ENCODE assay signal across 19 cellular contexts in genomic region chr11:102806296-102806695, GRCh38. TPM values are rescaled to one million over a fixed set of nuclear protein-coding genes. Genes with fewer than 3 reads are reported as not detected.
DNase-seq lines count a peak whose midpoint lies in the region; ATAC-seq and TF ChIP-seq lines count a peak whose summit lies in the region.
"Had no signal": no experiment of that assay in that cellular context is flagged by ENCODE, and none has a peak within 500 bp of the region (broad histone marks: within the 10 kb centered on the region; RNA-seq: fewer than 3 reads in every experiment).

No MANE protein-coding gene starts in this region.

- H3K9me3 Mint-ChIP-seq in effector memory CD8-positive, alpha-beta T cell, result peaks cover 0 to 3% of the 10 kb centered on the region in 2 donors
- H3K9me3 Mint-ChIP-seq: CD4-positive, alpha-beta T cell had no signal

- no CpG with 5 or more reads among the region's 3 CpGs for WGBS in mesendoderm (ENCODE audit: extremely low coverage, insufficient coverage, low lambda C conversion rate)

- no peak overlapping the region for H3K27ac Mint-ChIP-seq in effector memory CD8-positive, alpha-beta T cell
- H3K27ac Mint-ChIP-seq: CD4-positive, alpha-beta T cell had no signal

- ATAC-seq in GM21381 (IDR thresholded peaks at IDR 0.05; ENCODE audit: unreplicated experiment), result no peak
- no peak for ATAC-seq in effector memory CD8-positive, alpha-beta T cell (replicated peaks)
- ATAC-seq: Panc1 had no signal

- TF ChIP-seq CTCF in BJ (IDR thresholded peaks at IDR 0.05; ENCODE audit: insufficient read depth, low read depth, low read length), result no peak
- TF ChIP-seq CTCF in choroid plexus epithelial cell (conservative IDR thresholded peaks at IDR 0.05; ENCODE audit: low read depth, low read length), result no peak
- no peak for TF ChIP-seq CTCF in foreskin fibroblast (IDR thresholded peaks at IDR 0.05; ENCODE audit: low read depth, low read length)

- no peak overlapping the region for H3K27ac ChIP-seq in mesendoderm (ENCODE audit: low read depth, low read length)
- H3K27ac ChIP-seq: KMS-11 had no signal

- POLR2A ChIA-PET in BJ (lab: Charles Lee), result no interaction called here

- no peaks in the 10 kb centered on the region for H3K36me3 Mint-ChIP-seq in effector memory CD8-positive, alpha-beta T cell (ENCODE audit: insufficient read depth)

- H3K79me1 ChIP-seq in mesendoderm (ENCODE audit: low read length), result no peaks in the 10 kb centered on the region

- no peak overlapping the region for H3K4ac ChIP-seq in mesendoderm (ENCODE audit: low read depth, low read length)

- H2BK15ac ChIP-seq in mesendoderm (replicated peaks; ENCODE audit: low read depth), result no peak overlapping the region

- H2BK120ac ChIP-seq in mesendoderm (ENCODE audit: low read depth, low read length), result no peak overlapping the region

- H3K18ac ChIP-seq in mesendoderm (ENCODE audit: low read length), result no peak overlapping the region

- H3K4me1 ChIP-seq in mesendoderm (ENCODE audit: control insufficient read depth, low read depth, low read length), result no peaks in the 10 kb centered on the region

- peaks cover 21 to 22% of the 10 kb centered on the region in 2 donors for H3K27me3 Mint-ChIP-seq in effector memory CD8-positive, alpha-beta T cell

- DNase-seq in BJ (ENCODE audit: low read depth) (peak; percentile 22), RPMI7951 (ENCODE audit: low read depth) (peak; percentile 19), choroid plexus epithelial cell (ENCODE audit: low read depth) (peak; percentile 56), mesendoderm (peak; percentile 79), epidermal melanocyte (ENCODE audit: insufficient read length, low spot score) (no peak), foreskin fibroblast (no peak)
- no peak for DNase-seq in effector memory CD8-positive, alpha-beta T cell
- DNase-seq: Calu3; CD4-positive, alpha-beta T cell; DMS79; MG63; NCI-H1092 treated with DMSO at 0.1 percent for 48 hours; NCI-H187; NCI-H446; NCI-H748 treated with DMSO at 0.1 percent for 48 hours; Right ventricle myocardium superior had no signal

- no peaks in the 10 kb centered on the region for H3K36me3 ChIP-seq in BJ (ENCODE audit: control insufficient read depth, insufficient read depth, low read length)
- H3K36me3 ChIP-seq in mesendoderm (ENCODE audit: control insufficient read depth, insufficient read depth, low read length), result no peaks in the 10 kb centered on the region
- H3K36me3 ChIP-seq: MG63 had no signal

- H2AK5ac ChIP-seq in mesendoderm (ENCODE audit: low read length), result no peak overlapping the region

- no peak overlapping the region for H3K4me3 Mint-ChIP-seq in effector memory CD8-positive, alpha-beta T cell
- H3K4me3 Mint-ChIP-seq: CD4-positive, alpha-beta T cell had no signal

- no peak overlapping the region for H3K9ac ChIP-seq in mesendoderm (ENCODE audit: low read length)
- H3K9ac ChIP-seq: KMS-11 had no signal

- no peak overlapping the region for H2BK5ac ChIP-seq in mesendoderm (ENCODE audit: low read length)

- H4K8ac ChIP-seq in mesendoderm (ENCODE audit: low read depth, low read length), result no peak overlapping the region

- H3K23ac ChIP-seq in mesendoderm (ENCODE audit: low read length), result no peak overlapping the region

- H3K27me3 ChIP-seq in BJ (ENCODE audit: control insufficient read depth, insufficient read depth, low read length) (no peaks in the 10 kb centered on the region), mesendoderm (ENCODE audit: insufficient read depth, low read length, poor library complexity) (no peaks in the 10 kb centered on the region)
- H3K27me3 ChIP-seq: MG63 had no signal

- CTCF ChIA-PET in BJ (lab: Yijun Ruan, JAX), result interaction anchor here (0.9 to 1.2 kb wide), 2 partner anchors 23 to 73 kb away, joined by 4 read pairs; no protein-coding TSS in a partner anchor

- no peak overlapping the region for H3K4me2 ChIP-seq in mesendoderm (ENCODE audit: low read length)
- H3K4me2 ChIP-seq: KMS-11 had no signal

- H3K4me1 Mint-ChIP-seq in effector memory CD8-positive, alpha-beta T cell (ENCODE audit: low read depth in 2 of 2), result no peaks in the 10 kb centered on the region

- H4K5ac ChIP-seq in mesendoderm (ENCODE audit: low read length), result no peak overlapping the region

- H3K79me2 ChIP-seq in mesendoderm (ENCODE audit: control insufficient read depth, insufficient read depth, low read length), result no peaks in the 10 kb centered on the region

- H3K4me3 ChIP-seq in BJ (ENCODE audit: low read depth, low read length) (no peak overlapping the region), choroid plexus epithelial cell (ENCODE audit: low read depth, low read length) (no peak overlapping the region), mesendoderm (ENCODE audit: low read length) (no peak overlapping the region), foreskin fibroblast (ENCODE audit: low read depth in 1 of 2, low read length in 2 of 2) (no peak overlapping the region)
- H3K4me3 ChIP-seq: MG63 had no signal

- no peak overlapping the region for H3K56ac ChIP-seq in mesendoderm (ENCODE audit: low read length)

RNA-seq across cellular contexts. Expression of gene MMP1, which starts 8.3 kb away (rescaled TPM):
- polyA plus RNA-seq in BJ (2011; rRNA removed), result 233 and 349 TPM in 2 replicates
- 46.4 and 54.8 TPM in 2 replicates for polyA minus RNA-seq in BJ (2011; rRNA and poly(A)+ RNA removed)
- 21.2 and 25.4 TPM in 2 replicates for total RNA-seq in RPMI7951 (2014; rRNA removed; shearing (Covaris generic))
- polyA plus RNA-seq in mesendoderm (2013, experiment 1 of 2), result not detected
- not detected for polyA plus RNA-seq in mesendoderm (2013, experiment 2 of 2)
- total RNA-seq: CD4-positive, alpha-beta T cell; Right ventricle myocardium superior had no signal

RNA-seq across cellular contexts. Expression of gene MMP10, which starts 25.9 kb away (rescaled TPM):
- polyA plus RNA-seq in BJ (2011; rRNA removed), result 0.16 and 0.29 TPM in 2 replicates
- polyA minus RNA-seq in BJ (2011; rRNA and poly(A)+ RNA removed), result not detected in 2 replicates
- total RNA-seq in RPMI7951 (2014; rRNA removed; shearing (Covaris generic)), result 0.20 and 0.24 TPM in 2 replicates
- polyA plus RNA-seq in mesendoderm (2013, experiment 1 of 2), result 0.45 TPM
- 0.36 TPM for polyA plus RNA-seq in mesendoderm (2013, experiment 2 of 2)
- total RNA-seq: Calu3; CD4-positive, alpha-beta T cell; Right ventricle myocardium superior had no signal

RNA-seq across cellular contexts. Expression of gene MMP3, which starts 37.1 kb away (rescaled TPM):
- polyA plus RNA-seq in BJ (2011; rRNA removed), result 59.4 and 121 TPM in 2 replicates
- polyA minus RNA-seq in BJ (2011; rRNA and poly(A)+ RNA removed), result 11.0 and 16.4 TPM in 2 replicates
- 0.39 and 1.3 TPM in 2 replicates for total RNA-seq in RPMI7951 (2014; rRNA removed; shearing (Covaris generic))
- polyA plus RNA-seq in mesendoderm (2013, experiment 1 of 2), result 0.01 TPM
- not detected for polyA plus RNA-seq in mesendoderm (2013, experiment 2 of 2)
- total RNA-seq: Calu3; CD4-positive, alpha-beta T cell; Right ventricle myocardium superior had no signal

Comparison
In these comparisons a context has a peak if more than half of its experiments do, and no peak if none do; other contexts are left out.
1. DNase-seq: peak in BJ (single experiment), RPMI7951 (single experiment), choroid plexus epithelial cell (single experiment) and mesendoderm (single experiment); none in epidermal melanocyte (single experiment), effector memory CD8-positive, alpha-beta T cell (0 of 3) and foreskin fibroblast (0 of 2).